Comparison of ENCODE assay signal across 24 cellular contexts in genomic region chr10:124130198-124130597, GRCh38. TPM values are rescaled to one million over a fixed set of nuclear protein-coding genes. Genes with fewer than 3 reads are reported as not detected.
"Had no signal": no experiment of that assay in that cellular context is flagged by ENCODE, and none has a peak within 500 bp of the region (broad histone marks: within the 10 kb centered on the region; RNA-seq: fewer than 3 reads in every experiment).

No MANE protein-coding gene starts in this region.

- H3K4me1 ChIP-seq: SJSA1 had no signal

- H3K9me3 ChIP-seq: MG63, SJSA1 had no signal

- DNase-seq: IMR-90, Karpas-422, KG1, MG63, NCI-H1092, NCI-H1105 treated with DMSO at 0.1 percent for 48 hours, NCI-H1417 treated with DMSO at 0.1 percent for 48 hours, NCI-H146, NCI-H1694 treated with DMSO at 0.1 percent for 48 hours, NCI-H1930, NCI-H2081, NCI-H2107, NCI-H2227 treated with DMSO at 0.1 percent for 48 hours, NCI-H446, NCI-H510A, NCI-H524 treated with DMSO at 0.1 percent for 48 hours, NCI-H69, Right ventricle myocardium superior, RPMI8226, SIG-M5 had no signal

- H3K36me3 ChIP-seq: MG63, SJSA1 had no signal

- H3K4me3 ChIP-seq: MG63, SJSA1, SK-N-MC had no signal

- H3K27me3 ChIP-seq: MG63, SJSA1 had no signal

- FAIRE-seq: RCC 7860 had no signal

- H3K27ac ChIP-seq: SJSA1, SK-N-MC had no signal

RNA-seq across cellular contexts. Expression of gene CHST15, which starts 36.8 kb away (rescaled TPM):
- total RNA-seq: HT-29 had no signal
